ENCODE assay signal across 1 cellular context in genomic region chr7:105876964-105877601, GRCh38.
A peak's percentile ranks its signal among the peaks of the same experiment; 100 is the strongest.
TF ChIP-seq lines count a peak whose summit lies in the region.

No MANE protein-coding gene starts in this region.

TF ChIP-seq in HepG2, 621 proteins besides CTCF, POLR2A, EP300 and RAD21 (continued from another document and continues in another):
- no peak for TF ChIP-seq HNF1A (IDR thresholded peaks at IDR 0.05; ENCODE audit: low read depth)
- TF ChIP-seq HNF1A (CRISPR knock-in tag; IDR thresholded peaks at IDR 0.05; ENCODE audit: borderline replicate concordance) = 0 out of 2 replicates have a peak, but pooled peaks have one; percentile 37
- TF ChIP-seq ZNF317 (CRISPR knock-in tag; IDR thresholded peaks at IDR 0.05) = no peak
- no peak for TF ChIP-seq PAWR (CRISPR knock-in tag; IDR thresholded peaks at IDR 0.05; ENCODE audit: borderline replicate concordance)
- no peak for TF ChIP-seq PTBP1 (IDR thresholded peaks at IDR 0.05; ENCODE audit: low read depth, low read length, poor library complexity, severe bottlenecking)
- TF ChIP-seq CBFB (CRISPR knock-in tag; IDR thresholded peaks at IDR 0.05) = 0 out of 2 replicates have a peak, but pooled peaks have one; percentile 4
- no peak for TF ChIP-seq ATF4 (CRISPR knock-in tag; IDR thresholded peaks at IDR 0.05)
- no peak for TF ChIP-seq HBP1 (CRISPR knock-in tag; IDR thresholded peaks at IDR 0.05; ENCODE audit: low read depth)
- TF ChIP-seq HES4 (CRISPR knock-in tag; IDR thresholded peaks at IDR 0.05; ENCODE audit: borderline replicate concordance) = no peak
- no peak for TF ChIP-seq CCAR2 (optimal IDR thresholded peaks at IDR 0.05; ENCODE audit: low read depth, low read length)
- TF ChIP-seq SOX5 (CRISPR knock-in tag; IDR thresholded peaks at IDR 0.05; ENCODE audit: borderline replicate concordance) = peak; percentile 28; the same call in 1 of the 2 replicates
- TF ChIP-seq ZHX1 (CRISPR knock-in tag; IDR thresholded peaks at IDR 0.05; ENCODE audit: low read depth) = no peak
- no peak for TF ChIP-seq ZNF616 (CRISPR knock-in tag; IDR thresholded peaks at IDR 0.05; ENCODE audit: low read depth)
- TF ChIP-seq PPARG (CRISPR knock-in tag; conservative IDR thresholded peaks at IDR 0.05) = peak; percentile 50; the same call in 1 of the 2 replicates
- TF ChIP-seq ZNF101 (CRISPR knock-in tag; IDR thresholded peaks at IDR 0.05; ENCODE audit: borderline replicate concordance, low read depth) = no peak
- peak; percentile 60; the same call in 1 of the 2 replicates for TF ChIP-seq NR2C2 (CRISPR knock-in tag; IDR thresholded peaks at IDR 0.05; ENCODE audit: borderline replicate concordance)
- peak; percentile 20 for TF ChIP-seq XRCC5 (optimal IDR thresholded peaks at IDR 0.05; ENCODE audit: low read length)
- peak; percentile 34; the same call in 1 of the 2 replicates for TF ChIP-seq HNF1B (CRISPR knock-in tag; IDR thresholded peaks at IDR 0.05)
- TF ChIP-seq GPBP1L1 (CRISPR knock-in tag; IDR thresholded peaks at IDR 0.05) = no peak
- TF ChIP-seq PRDM10 (CRISPR knock-in tag; IDR thresholded peaks at IDR 0.05; ENCODE audit: low read depth) = 0 out of 2 replicates have a peak, but pooled peaks have one; percentile 2
- no peak for TF ChIP-seq MIER3 (CRISPR knock-in tag; IDR thresholded peaks at IDR 0.05; ENCODE audit: borderline replicate concordance)
- no peak for TF ChIP-seq TFDP1 (CRISPR knock-in tag; IDR thresholded peaks at IDR 0.05; ENCODE audit: borderline replicate concordance)
- no peak for TF ChIP-seq TEAD2 (CRISPR knock-in tag; IDR thresholded peaks at IDR 0.05)
- no peak for TF ChIP-seq ZNF12 (CRISPR knock-in tag; IDR thresholded peaks at IDR 0.05)
- no peak for TF ChIP-seq SAFB2 (CRISPR knock-in tag; IDR thresholded peaks at IDR 0.05; ENCODE audit: borderline replicate concordance, low read depth)
- TF ChIP-seq ZBTB14 (CRISPR knock-in tag; IDR thresholded peaks at IDR 0.05) = no peak
- no peak for TF ChIP-seq NFIC (IDR thresholded peaks at IDR 0.05; ENCODE audit: low read length)
- no peak for TF ChIP-seq HCFC1 (IDR thresholded peaks at IDR 0.05; ENCODE audit: low read depth, low read length)
- TF ChIP-seq ZNF747 (CRISPR knock-in tag; IDR thresholded peaks at IDR 0.05; ENCODE audit: borderline replicate concordance) = no peak
- TF ChIP-seq AKNA (CRISPR knock-in tag; IDR thresholded peaks at IDR 0.05; ENCODE audit: borderline replicate concordance) = no peak
